ENCODE assay signal across 9 cellular contexts in the genomic region with DNA sequence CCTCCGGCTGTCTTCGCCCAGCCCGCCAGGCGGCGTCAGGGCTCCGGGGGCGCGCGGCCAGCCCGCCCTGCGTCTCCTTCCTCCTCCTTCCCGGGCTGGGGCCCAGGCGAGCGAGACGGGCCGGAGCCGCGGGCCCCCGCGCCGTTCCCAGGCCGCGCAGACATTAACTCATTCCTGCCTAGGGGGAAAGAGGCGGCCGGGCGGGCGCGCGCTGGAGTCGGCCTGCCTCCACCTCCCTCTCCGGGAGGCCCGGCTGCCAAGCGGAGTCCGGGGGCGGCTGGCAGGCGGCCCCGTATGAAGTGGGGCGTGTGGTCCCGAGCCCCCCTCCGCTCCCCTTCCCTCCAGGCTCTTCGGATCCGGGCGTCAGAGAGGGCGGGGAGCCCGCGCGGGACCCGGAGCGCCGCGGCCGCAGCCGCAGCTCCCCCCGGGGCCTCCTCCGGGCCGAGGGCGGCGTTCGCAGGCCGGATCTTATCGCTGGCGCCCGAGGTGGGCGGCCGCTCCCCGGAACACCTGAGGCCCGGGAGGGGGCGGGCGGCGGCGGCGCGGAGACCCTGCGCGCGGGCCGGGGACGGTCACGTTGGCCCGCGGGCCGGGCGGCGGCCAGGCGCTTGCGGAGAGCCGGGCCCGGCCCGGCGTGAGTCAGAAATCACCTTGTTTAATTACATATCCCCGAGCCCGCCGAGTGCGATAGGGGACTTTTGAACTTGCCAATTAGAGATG. TPM values are rescaled to one million over a fixed set of nuclear protein-coding genes. Genes with fewer than 3 reads are reported as not detected.
DNase-seq lines count a peak whose midpoint lies in the region; ATAC-seq, FAIRE-seq and TF ChIP-seq lines count a peak whose summit lies in the region.
"Had no signal": no experiment of that assay in that cellular context is flagged by ENCODE, and none has a peak within 500 bp of the region (broad histone marks: within the 10 kb centered on the region; RNA-seq: fewer than 3 reads in every experiment).

No MANE protein-coding gene starts in this region.

- no peaks in the 10 kb centered on the region for H4K20me1 ChIP-seq in HepG2 (ENCODE audit: insufficient read depth, low read length)

- H3K4me3 ChIP-seq in coronary artery, result peak overlapping the region; percentile 78
- peak overlapping the region; percentile 65 to 80 (median 78) for H3K4me3 ChIP-seq in HepG2 (replicated peaks in 1 of 3; ENCODE audit: insufficient read depth in 1 of 3, low read depth in 2 of 3, low read length in 3 of 3)

- H3K36me3 ChIP-seq in HepG2 (replicated peaks in 1 of 2; ENCODE audit: control insufficient read depth in 1 of 2, insufficient read depth in 2 of 2, low read length in 2 of 2), result no peaks in the 10 kb centered on the region

- no peak for FAIRE-seq in HepG2 (lab: Jason Lieb, UNC)
- FAIRE-seq: TTC549 had no signal

- peak overlapping the region; percentile 93 for H3K4me2 ChIP-seq in HepG2 (ENCODE audit: low read depth, low read length)

- peaks cover 3 to 21% of the 10 kb centered on the region in 2 experiments; a peak in 3 of 5 replicates for H3K27me3 ChIP-seq in HepG2 (ENCODE audit: control insufficient read depth in 1 of 2, insufficient read depth in 2 of 2, low read length in 2 of 2)

- peak in 1 of 2 experiments; percentile 20; a peak in 1 of 4 replicates for TF ChIP-seq POLR2A in HepG2 (IDR thresholded peaks at IDR 0.05; ENCODE audit: insufficient read depth in 1 of 2, low read depth in 2 of 2, low read length in 2 of 2)

- H3K9me3 ChIP-seq in HepG2 (ENCODE audit: low read length), result no peaks in the 10 kb centered on the region

- H3K27ac ChIP-seq in coronary artery (peak overlapping the region; percentile 93 to 96), HepG2 (ENCODE audit: extremely low read length, insufficient read depth, low read length) (peak overlapping the region; percentile 49)

- H3K4me3 Mint-ChIP-seq in activated CD4-positive, alpha-beta T cell treated with anti-CD3 and anti-CD28 coated beads, Interleukin-2, amount 10 ng/mL, durations not matched to agents 24 days and 14 days, result peak overlapping the region; percentile 94

- no TSS peak for BruUV-seq in HepG2 (replicated peaks; lab: Mats Ljungman, UMichigan)

- H3K27ac Mint-ChIP-seq in activated CD4-positive, alpha-beta T cell treated with anti-CD3 and anti-CD28 coated beads, Interleukin-2, amount 10 ng/mL, durations not matched to agents 24 days and 14 days, result peak overlapping the region; percentile 97

- TF ChIP-seq EP300 in HepG2 (IDR thresholded peaks at IDR 0.05; ENCODE audit: low read depth in 2 of 2, low read length in 2 of 2) (no peak), HepG2 (CRISPR knock-in tag; IDR thresholded peaks at IDR 0.05; ENCODE audit: borderline replicate concordance) (no peak)

- peak; percentile 85 for ATAC-seq in GM18907 (IDR thresholded peaks at IDR 0.05; ENCODE audit: unreplicated experiment)
- peak; percentile 86 for ATAC-seq in HG03135 (IDR thresholded peaks at IDR 0.05; ENCODE audit: unreplicated experiment)
- ATAC-seq in HepG2, result peak; percentile 88

- peak overlapping the region; percentile 73 for H3K9ac ChIP-seq in HepG2 (ENCODE audit: insufficient read depth, low read depth, low read length)

- no peaks in the 10 kb centered on the region for H3K27me3 Mint-ChIP-seq in activated CD4-positive, alpha-beta T cell treated with anti-CD3 and anti-CD28 coated beads, Interleukin-2, amount 10 ng/mL, durations not matched to agents 24 days and 14 days

- POLR2A ChIA-PET in HepG2 (lab: Yijun Ruan, JAX), result interaction anchor here (2.3 kb wide), 1 partner anchor 45 kb away, joined by 15 read pairs; a partner anchor contains a TSS

- peak; percentile 88 for TF ChIP-seq CTCF in coronary artery (IDR thresholded peaks at IDR 0.05)
- peak; percentile 86 for TF ChIP-seq CTCF in HepG2 (CRISPR knock-in tag; IDR thresholded peaks at IDR 0.05)

- DNase-seq in AG20443 (ENCODE audit: low spot score), result peak; percentile 99
- peak; percentile 42 for DNase-seq in NCI-H2196 treated with DMSO at 0.1 percent for 48 hours (lab: John Stamatoyannopoulos, UW; ENCODE audit: unreplicated experiment)
- DNase-seq in activated CD4-positive, alpha-beta T cell treated with anti-CD3 and anti-CD28 coated beads, Interleukin-2, amount 10 ng/mL, durations not matched to agents 24 days and 14 days, result peak; percentile 96
- peak; percentile 93 for DNase-seq in coronary artery (ENCODE audit: low spot score)
- peak; percentile 62 for DNase-seq in HepG2 (ENCODE audit: low spot score)
- DNase-seq in stimulated activated CD4-positive, alpha-beta T cell treated with anti-CD3 and anti-CD28 coated beads, Interleukin-4, amount 100 ng/mL, for 1 hour, result peak; percentile 83

- no peaks in the 10 kb centered on the region for H3K9me3 Mint-ChIP-seq in activated CD4-positive, alpha-beta T cell treated with anti-CD3 and anti-CD28 coated beads, Interleukin-2, amount 10 ng/mL, durations not matched to agents 24 days and 14 days

- intact Hi-C loops in activated CD4-positive, alpha-beta T cell treated with anti-CD3 and anti-CD28 coated beads, Interleukin-2, amount 10 ng/mL, durations not matched to agents 24 days and 14 days (cut with micrococcal nuclease), result loop anchor here (1.0 to 10.0 kb wide), 7 partner anchors 46 to 1103 kb away; a partner anchor contains a TSS
- intact Hi-C loops in HepG2 (cut with micrococcal nuclease; ENCODE audit: unreplicated experiment), result loop anchor here (1.0 kb wide), 2 partner anchors 44 to 188 kb away; no protein-coding TSS in a partner anchor

- WGBS in HepG2 (ENCODE audit: low lambda C conversion rate), result no CpG with 5 or more reads among the region's 94 CpGs

- peaks cover 14% of the 10 kb centered on the region; the same call in 1 of the 2 replicates for H3K4me1 ChIP-seq in HepG2 (ENCODE audit: insufficient read depth, low read length)

- peaks cover 13% of the 10 kb centered on the region for H3K4me1 Mint-ChIP-seq in activated CD4-positive, alpha-beta T cell treated with anti-CD3 and anti-CD28 coated beads, Interleukin-2, amount 10 ng/mL, durations not matched to agents 24 days and 14 days

- in situ Hi-C loops in HepG2 (cut with HindIII; ENCODE audit: extremely low pct_ligation_motif_present, low pct_unique_long_range_greater_than_20kb), result no loop called here

- H2AFZ ChIP-seq in HepG2 (ENCODE audit: low read length), result no peak overlapping the region

- H3K79me2 ChIP-seq in HepG2 (ENCODE audit: insufficient read depth, low read length), result no peaks in the 10 kb centered on the region

- peaks cover 2% of the 10 kb centered on the region for H3K36me3 Mint-ChIP-seq in activated CD4-positive, alpha-beta T cell treated with anti-CD3 and anti-CD28 coated beads, Interleukin-2, amount 10 ng/mL, durations not matched to agents 24 days and 14 days (ENCODE audit: low read depth)

- CTCF ChIA-PET in HepG2 (lab: Yijun Ruan, JAX; ENCODE audit: low intra/inter-chr PET ratio, low total read pairs), result interaction anchor here (1.2 to 1.5 kb wide), 2 partner anchors 45 to 189 kb away, joined by 4 to 17 read pairs; a partner anchor contains a TSS

- peak; percentile 97 for TF ChIP-seq RAD21 in HepG2 (CRISPR knock-in tag; IDR thresholded peaks at IDR 0.05)

RNA-seq across cellular contexts. Expression of a gene that starts 43.1 kb away (rescaled TPM):
- 0.07 TPM in 1 of 2 replicates, not detected in the other for total RNA-seq in activated CD4-positive, alpha-beta T cell treated with anti-CD3 and anti-CD28 coated beads, Interleukin-2, amount 10 ng/mL, durations not matched to agents 24 days and 14 days
- not detected in 2 replicates for total RNA-seq in HepG2 (2016; rRNA removed; fragmentation: Illumina TruSeq; extraction: Trizol)
- not detected in 2 replicates for total RNA-seq in HepG2 (2016; cell fraction: cytosol; rRNA removed; fragmentation: Illumina TruSeq; extraction: Trizol; ENCODE audit: low read depth)
- not detected in 2 replicates for total RNA-seq in HepG2 (2016; cell fraction: insoluble cytoplasmic fraction; rRNA removed; fragmentation: Illumina TruSeq; extraction: Trizol)
- not detected in 2 replicates for total RNA-seq in HepG2 (2016; cell fraction: membrane; rRNA removed; fragmentation: Illumina TruSeq; extraction: Trizol)
- total RNA-seq in HepG2 (2016; cell fraction: nucleus; rRNA removed; fragmentation: Illumina TruSeq; extraction: Trizol), result not detected in 2 replicates
- not detected in 2 replicates for polyA plus RNA-seq in HepG2 (2011; rRNA removed)
- not detected in 2 replicates for polyA plus RNA-seq in HepG2 (2011; cell fraction: cytosol; rRNA removed)
- polyA plus RNA-seq in HepG2 (2011; cell fraction: nucleus; rRNA removed), result not detected in 2 replicates
- polyA plus RNA-seq in HepG2 (2012), result not detected in 2 replicates
- polyA plus RNA-seq in HepG2 (2016; cell fraction: cytosol; fragmentation: Illumina TruSeq; extraction: Trizol; ENCODE audit: low read depth), result not detected in 2 replicates
- polyA plus RNA-seq in HepG2 (2016; cell fraction: insoluble cytoplasmic fraction; fragmentation: Illumina TruSeq; extraction: Trizol; ENCODE audit: low read depth), result not detected in 2 replicates
- polyA plus RNA-seq in HepG2 (2016; cell fraction: membrane; fragmentation: Illumina TruSeq; extraction: Trizol; ENCODE audit: low read depth), result not detected in 2 replicates
- polyA plus RNA-seq in HepG2 (2016; cell fraction: nucleus; fragmentation: Illumina TruSeq; extraction: Trizol; ENCODE audit: insufficient read depth, low read depth), result not detected in 2 replicates
- polyA minus RNA-seq in HepG2 (2011; rRNA and poly(A)+ RNA removed; ENCODE audit: low replicate concordance), result 5.5 TPM in 1 of 2 replicates, not detected in the other
- polyA minus RNA-seq in HepG2 (2011; cell fraction: cytosol; rRNA and poly(A)+ RNA removed), result not detected in 2 replicates
- not detected in 2 replicates for polyA minus RNA-seq in HepG2 (2011; cell fraction: nucleus; rRNA and poly(A)+ RNA removed)

RNA-seq across cellular contexts. Expression of a gene that starts 45.0 kb away (rescaled TPM):
- 10.5 and 10.9 TPM in 2 replicates for total RNA-seq in activated CD4-positive, alpha-beta T cell treated with anti-CD3 and anti-CD28 coated beads, Interleukin-2, amount 10 ng/mL, durations not matched to agents 24 days and 14 days
- total RNA-seq in HepG2 (2016; rRNA removed; fragmentation: Illumina TruSeq; extraction: Trizol), result 42.3 and 44.2 TPM in 2 replicates
- 35.3 and 37.2 TPM in 2 replicates for total RNA-seq in HepG2 (2016; cell fraction: cytosol; rRNA removed; fragmentation: Illumina TruSeq; extraction: Trizol; ENCODE audit: low read depth)
- total RNA-seq in HepG2 (2016; cell fraction: insoluble cytoplasmic fraction; rRNA removed; fragmentation: Illumina TruSeq; extraction: Trizol), result 42.9 and 46.8 TPM in 2 replicates
- 43.0 and 44.0 TPM in 2 replicates for total RNA-seq in HepG2 (2016; cell fraction: membrane; rRNA removed; fragmentation: Illumina TruSeq; extraction: Trizol)
- total RNA-seq in HepG2 (2016; cell fraction: nucleus; rRNA removed; fragmentation: Illumina TruSeq; extraction: Trizol), result 41.8 TPM in 2 replicates
- 16.6 and 17.8 TPM in 2 replicates for polyA plus RNA-seq in HepG2 (2011; rRNA removed)
- 8.6 and 14.5 TPM in 2 replicates for polyA plus RNA-seq in HepG2 (2011; cell fraction: cytosol; rRNA removed)
- polyA plus RNA-seq in HepG2 (2011; cell fraction: nucleus; rRNA removed), result 8.2 and 8.9 TPM in 2 replicates
- 17.2 and 19.3 TPM in 2 replicates for polyA plus RNA-seq in HepG2 (2012)
- polyA plus RNA-seq in HepG2 (2016; cell fraction: cytosol; fragmentation: Illumina TruSeq; extraction: Trizol; ENCODE audit: low read depth), result 3.5 and 3.9 TPM in 2 replicates
- 20.6 and 27.9 TPM in 2 replicates for polyA plus RNA-seq in HepG2 (2016; cell fraction: insoluble cytoplasmic fraction; fragmentation: Illumina TruSeq; extraction: Trizol; ENCODE audit: low read depth)
- polyA plus RNA-seq in HepG2 (2016; cell fraction: membrane; fragmentation: Illumina TruSeq; extraction: Trizol; ENCODE audit: low read depth), result 10.9 and 13.0 TPM in 2 replicates
- 26.2 and 30.7 TPM in 2 replicates for polyA plus RNA-seq in HepG2 (2016; cell fraction: nucleus; fragmentation: Illumina TruSeq; extraction: Trizol; ENCODE audit: insufficient read depth, low read depth)
- 23.2 and 28.6 TPM in 2 replicates for polyA minus RNA-seq in HepG2 (2011; rRNA and poly(A)+ RNA removed; ENCODE audit: low replicate concordance)
- 17.6 and 25.8 TPM in 2 replicates for polyA minus RNA-seq in HepG2 (2011; cell fraction: cytosol; rRNA and poly(A)+ RNA removed)
- 38.2 and 38.5 TPM in 2 replicates for polyA minus RNA-seq in HepG2 (2011; cell fraction: nucleus; rRNA and poly(A)+ RNA removed)

RNA-seq across cellular contexts. Expression of a gene that starts 57.0 kb away (rescaled TPM):
- not detected in 2 replicates for total RNA-seq in activated CD4-positive, alpha-beta T cell treated with anti-CD3 and anti-CD28 coated beads, Interleukin-2, amount 10 ng/mL, durations not matched to agents 24 days and 14 days
- total RNA-seq in HepG2 (2016; rRNA removed; fragmentation: Illumina TruSeq; extraction: Trizol), result not detected in 2 replicates
- not detected in 2 replicates for total RNA-seq in HepG2 (2016; cell fraction: cytosol; rRNA removed; fragmentation: Illumina TruSeq; extraction: Trizol; ENCODE audit: low read depth)
- not detected in 2 replicates for total RNA-seq in HepG2 (2016; cell fraction: insoluble cytoplasmic fraction; rRNA removed; fragmentation: Illumina TruSeq; extraction: Trizol)
- total RNA-seq in HepG2 (2016; cell fraction: membrane; rRNA removed; fragmentation: Illumina TruSeq; extraction: Trizol), result not detected in 2 replicates
- total RNA-seq in HepG2 (2016; cell fraction: nucleus; rRNA removed; fragmentation: Illumina TruSeq; extraction: Trizol), result not detected in 2 replicates
- polyA plus RNA-seq in HepG2 (2011; rRNA removed), result not detected in 2 replicates
- not detected in 2 replicates for polyA plus RNA-seq in HepG2 (2011; cell fraction: cytosol; rRNA removed)
- polyA plus RNA-seq in HepG2 (2011; cell fraction: nucleus; rRNA removed), result not detected in 2 replicates
- polyA plus RNA-seq in HepG2 (2012), result not detected in 2 replicates
- not detected in 2 replicates for polyA plus RNA-seq in HepG2 (2016; cell fraction: cytosol; fragmentation: Illumina TruSeq; extraction: Trizol; ENCODE audit: low read depth)
- not detected in 2 replicates for polyA plus RNA-seq in HepG2 (2016; cell fraction: insoluble cytoplasmic fraction; fragmentation: Illumina TruSeq; extraction: Trizol; ENCODE audit: low read depth)
- polyA plus RNA-seq in HepG2 (2016; cell fraction: membrane; fragmentation: Illumina TruSeq; extraction: Trizol; ENCODE audit: low read depth), result not detected in 2 replicates
- polyA plus RNA-seq in HepG2 (2016; cell fraction: nucleus; fragmentation: Illumina TruSeq; extraction: Trizol; ENCODE audit: insufficient read depth, low read depth), result not detected in 2 replicates
- not detected in 2 replicates for polyA minus RNA-seq in HepG2 (2011; rRNA and poly(A)+ RNA removed; ENCODE audit: low replicate concordance)
- not detected in 2 replicates for polyA minus RNA-seq in HepG2 (2011; cell fraction: cytosol; rRNA and poly(A)+ RNA removed)
- not detected in 2 replicates for polyA minus RNA-seq in HepG2 (2011; cell fraction: nucleus; rRNA and poly(A)+ RNA removed)

Comparison
In these comparisons a context has a peak if more than half of its experiments do, and no peak if none do; other contexts are left out.
1. Peak in every context shown above with its lines: DNase-seq, ATAC-seq, H3K4me3 ChIP-seq and H3K27ac ChIP-seq.
2. DNase-seq: peak in every context shown above with its lines; median percentile 99 in AG20443; 96 in activated CD4-positive, alpha-beta T cell treated with anti-CD3 and anti-CD28 coated beads, Interleukin-2, amount 10 ng/mL, durations not matched to agents 24 days and 14 days; 93 in coronary artery; 83 in stimulated activated CD4-positive, alpha-beta T cell treated with anti-CD3 and anti-CD28 coated beads, Interleukin-4, amount 100 ng/mL, for 1 hour; 62 in HepG2; 42 in NCI-H2196 treated with DMSO at 0.1 percent for 48 hours.